In the genomic region with DNA sequence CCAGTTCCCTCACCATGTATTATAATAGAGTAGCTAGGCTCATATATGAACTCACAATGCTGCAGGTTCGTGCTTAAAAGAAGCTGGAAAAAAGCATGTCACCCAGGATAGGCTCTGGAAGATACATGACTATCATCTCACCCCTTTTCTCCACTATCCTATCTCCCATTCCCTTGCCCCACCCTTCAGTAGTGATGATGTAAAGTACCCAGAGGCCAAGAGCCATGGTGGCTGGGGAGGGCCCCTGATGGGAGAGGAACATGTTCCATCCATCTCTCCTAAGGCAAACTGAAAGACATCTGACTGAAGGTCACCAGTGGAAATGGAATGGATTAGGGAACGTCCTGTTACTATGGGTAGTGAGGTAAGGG, we compare ENCODE assay signal across 2 cellular contexts.
TF ChIP-seq lines count a peak whose summit lies in the region.

No MANE protein-coding gene starts in this region.

TF ChIP-seq in SK-N-SH, 30 proteins besides CTCF, POLR2A, EP300 and RAD21 (continued from another document):
- TF ChIP-seq, protein P1, sequence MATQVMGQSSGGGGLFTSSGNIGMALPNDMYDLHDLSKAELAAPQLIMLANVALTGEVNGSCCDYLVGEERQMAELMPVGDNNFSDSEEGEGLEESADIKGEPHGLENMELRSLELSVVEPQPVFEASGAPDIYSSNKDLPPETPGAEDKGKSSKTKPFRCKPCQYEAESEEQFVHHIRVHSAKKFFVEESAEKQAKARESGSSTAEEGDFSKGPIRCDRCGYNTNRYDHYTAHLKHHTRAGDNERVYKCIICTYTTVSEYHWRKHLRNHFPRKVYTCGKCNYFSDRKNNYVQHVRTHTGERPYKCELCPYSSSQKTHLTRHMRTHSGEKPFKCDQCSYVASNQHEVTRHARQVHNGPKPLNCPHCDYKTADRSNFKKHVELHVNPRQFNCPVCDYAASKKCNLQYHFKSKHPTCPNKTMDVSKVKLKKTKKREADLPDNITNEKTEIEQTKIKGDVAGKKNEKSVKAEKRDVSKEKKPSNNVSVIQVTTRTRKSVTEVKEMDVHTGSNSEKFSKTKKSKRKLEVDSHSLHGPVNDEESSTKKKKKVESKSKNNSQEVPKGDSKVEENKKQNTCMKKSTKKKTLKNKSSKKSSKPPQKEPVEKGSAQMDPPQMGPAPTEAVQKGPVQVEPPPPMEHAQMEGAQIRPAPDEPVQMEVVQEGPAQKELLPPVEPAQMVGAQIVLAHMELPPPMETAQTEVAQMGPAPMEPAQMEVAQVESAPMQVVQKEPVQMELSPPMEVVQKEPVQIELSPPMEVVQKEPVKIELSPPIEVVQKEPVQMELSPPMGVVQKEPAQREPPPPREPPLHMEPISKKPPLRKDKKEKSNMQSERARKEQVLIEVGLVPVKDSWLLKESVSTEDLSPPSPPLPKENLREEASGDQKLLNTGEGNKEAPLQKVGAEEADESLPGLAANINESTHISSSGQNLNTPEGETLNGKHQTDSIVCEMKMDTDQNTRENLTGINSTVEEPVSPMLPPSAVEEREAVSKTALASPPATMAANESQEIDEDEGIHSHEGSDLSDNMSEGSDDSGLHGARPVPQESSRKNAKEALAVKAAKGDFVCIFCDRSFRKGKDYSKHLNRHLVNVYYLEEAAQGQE (IDR thresholded peaks at IDR 0.05; ENCODE audit: low read depth, low read length): no peak
- no peak for TF ChIP-seq MXI1 (IDR thresholded peaks at IDR 0.05; ENCODE audit: low read depth, low read length)
- TF ChIP-seq GABPA (IDR thresholded peaks at IDR 0.05; ENCODE audit: low read depth): no peak
- TF ChIP-seq ELF1 (IDR thresholded peaks at IDR 0.05): no peak
- no peak for TF ChIP-seq TAF1 (IDR thresholded peaks at IDR 0.05; ENCODE audit: borderline replicate concordance, low read depth, low read length)
- TF ChIP-seq SMC3 (IDR thresholded peaks at IDR 0.05; ENCODE audit: low read depth, low read length): no peak
- no peak for TF ChIP-seq RFX5 (IDR thresholded peaks at IDR 0.05; ENCODE audit: low read length)
- TF ChIP-seq RXRA (IDR thresholded peaks at IDR 0.05; ENCODE audit: borderline replicate concordance, low read depth): no peak
- no peak for TF ChIP-seq EZH2phosphoT487 (IDR thresholded peaks at IDR 0.05; ENCODE audit: borderline replicate concordance, low read depth)
- TF ChIP-seq YY1 (IDR thresholded peaks at IDR 0.05; ENCODE audit: low read depth): no peak
- no peak for TF ChIP-seq NRF1 (IDR thresholded peaks at IDR 0.05; ENCODE audit: low read depth, low read length)
- no peak for TF ChIP-seq MEF2A (IDR thresholded peaks at IDR 0.05; ENCODE audit: borderline replicate concordance, low read depth)
- TF ChIP-seq, protein P2, sequence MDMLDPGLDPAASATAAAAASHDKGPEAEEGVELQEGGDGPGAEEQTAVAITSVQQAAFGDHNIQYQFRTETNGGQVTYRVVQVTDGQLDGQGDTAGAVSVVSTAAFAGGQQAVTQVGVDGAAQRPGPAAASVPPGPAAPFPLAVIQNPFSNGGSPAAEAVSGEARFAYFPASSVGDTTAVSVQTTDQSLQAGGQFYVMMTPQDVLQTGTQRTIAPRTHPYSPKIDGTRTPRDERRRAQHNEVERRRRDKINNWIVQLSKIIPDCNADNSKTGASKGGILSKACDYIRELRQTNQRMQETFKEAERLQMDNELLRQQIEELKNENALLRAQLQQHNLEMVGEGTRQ (IDR thresholded peaks at IDR 0.05; ENCODE audit: borderline replicate concordance, low read depth, low read length): no peak
- no peak for TF ChIP-seq CHD2 (IDR thresholded peaks at IDR 0.05; ENCODE audit: low read length, partially characterized antibody)

TF ChIP-seq in SK-N-SH treated with all-trans-retinoic acid at 6 μM for 48 hours, 23 proteins besides CTCF, POLR2A, EP300 and RAD21 (continued from another document):
- TF ChIP-seq, protein P3, sequence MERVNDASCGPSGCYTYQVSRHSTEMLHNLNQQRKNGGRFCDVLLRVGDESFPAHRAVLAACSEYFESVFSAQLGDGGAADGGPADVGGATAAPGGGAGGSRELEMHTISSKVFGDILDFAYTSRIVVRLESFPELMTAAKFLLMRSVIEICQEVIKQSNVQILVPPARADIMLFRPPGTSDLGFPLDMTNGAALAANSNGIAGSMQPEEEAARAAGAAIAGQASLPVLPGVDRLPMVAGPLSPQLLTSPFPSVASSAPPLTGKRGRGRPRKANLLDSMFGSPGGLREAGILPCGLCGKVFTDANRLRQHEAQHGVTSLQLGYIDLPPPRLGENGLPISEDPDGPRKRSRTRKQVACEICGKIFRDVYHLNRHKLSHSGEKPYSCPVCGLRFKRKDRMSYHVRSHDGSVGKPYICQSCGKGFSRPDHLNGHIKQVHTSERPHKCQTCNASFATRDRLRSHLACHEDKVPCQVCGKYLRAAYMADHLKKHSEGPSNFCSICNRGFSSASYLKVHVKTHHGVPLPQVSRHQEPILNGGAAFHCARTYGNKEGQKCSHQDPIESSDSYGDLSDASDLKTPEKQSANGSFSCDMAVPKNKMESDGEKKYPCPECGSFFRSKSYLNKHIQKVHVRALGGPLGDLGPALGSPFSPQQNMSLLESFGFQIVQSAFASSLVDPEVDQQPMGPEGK (CRISPR knock-in tag; IDR thresholded peaks at IDR 0.05; ENCODE audit: borderline replicate concordance): no peak
- TF ChIP-seq RARB (CRISPR knock-in tag; IDR thresholded peaks at IDR 0.05) (no peak), ISL1 (CRISPR knock-in tag; IDR thresholded peaks at IDR 0.05) (no peak), ESRRG (CRISPR knock-in tag; IDR thresholded peaks at IDR 0.05) (no peak), PPARA (CRISPR knock-in tag; IDR thresholded peaks at IDR 0.05; ENCODE audit: borderline replicate concordance) (no peak), ZNF8 (CRISPR knock-in tag; IDR thresholded peaks at IDR 0.05) (no peak), ZNF565 (CRISPR knock-in tag; conservative IDR thresholded peaks at IDR 0.05; ENCODE audit: low read depth) (no peak), ARNTL (CRISPR knock-in tag; IDR thresholded peaks at IDR 0.05; ENCODE audit: borderline replicate concordance, low read depth) (no peak), ZNF70 (CRISPR knock-in tag; IDR thresholded peaks at IDR 0.05) (no peak), CSDC2 (CRISPR knock-in tag; IDR thresholded peaks at IDR 0.05) (no peak)
- TF ChIP-seq, protein P4, sequence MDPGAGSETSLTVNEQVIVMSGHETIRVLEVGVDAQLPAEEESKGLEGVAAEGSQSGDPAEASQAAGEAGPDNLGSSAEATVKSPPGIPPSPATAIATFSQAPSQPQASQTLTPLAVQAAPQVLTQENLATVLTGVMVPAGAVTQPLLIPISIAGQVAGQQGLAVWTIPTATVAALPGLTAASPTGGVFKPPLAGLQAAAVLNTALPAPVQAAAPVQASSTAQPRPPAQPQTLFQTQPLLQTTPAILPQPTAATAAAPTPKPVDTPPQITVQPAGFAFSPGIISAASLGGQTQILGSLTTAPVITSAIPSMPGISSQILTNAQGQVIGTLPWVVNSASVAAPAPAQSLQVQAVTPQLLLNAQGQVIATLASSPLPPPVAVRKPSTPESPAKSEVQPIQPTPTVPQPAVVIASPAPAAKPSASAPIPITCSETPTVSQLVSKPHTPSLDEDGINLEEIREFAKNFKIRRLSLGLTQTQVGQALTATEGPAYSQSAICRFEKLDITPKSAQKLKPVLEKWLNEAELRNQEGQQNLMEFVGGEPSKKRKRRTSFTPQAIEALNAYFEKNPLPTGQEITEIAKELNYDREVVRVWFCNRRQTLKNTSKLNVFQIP (CRISPR knock-in tag; IDR thresholded peaks at IDR 0.05; ENCODE audit: borderline replicate concordance, low read depth): no peak
- TF ChIP-seq, protein P5, sequence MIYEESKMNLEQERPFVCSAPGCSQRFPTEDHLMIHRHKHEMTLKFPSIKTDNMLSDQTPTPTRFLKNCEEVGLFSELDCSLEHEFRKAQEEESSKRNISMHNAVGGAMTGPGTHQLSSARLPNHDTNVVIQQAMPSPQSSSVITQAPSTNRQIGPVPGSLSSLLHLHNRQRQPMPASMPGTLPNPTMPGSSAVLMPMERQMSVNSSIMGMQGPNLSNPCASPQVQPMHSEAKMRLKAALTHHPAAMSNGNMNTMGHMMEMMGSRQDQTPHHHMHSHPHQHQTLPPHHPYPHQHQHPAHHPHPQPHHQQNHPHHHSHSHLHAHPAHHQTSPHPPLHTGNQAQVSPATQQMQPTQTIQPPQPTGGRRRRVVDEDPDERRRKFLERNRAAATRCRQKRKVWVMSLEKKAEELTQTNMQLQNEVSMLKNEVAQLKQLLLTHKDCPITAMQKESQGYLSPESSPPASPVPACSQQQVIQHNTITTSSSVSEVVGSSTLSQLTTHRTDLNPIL (CRISPR knock-in tag; IDR thresholded peaks at IDR 0.05; ENCODE audit: low read depth): no peak
TF ChIP-seq in SK-N-SH treated with all-trans-retinoic acid at 6 μM for 48 hours: peak in this region for 0.
